Comparison of ENCODE assay signal across 23 cellular contexts in genomic region chr2:7539760-7540159, GRCh38.
DNase-seq lines count a peak whose midpoint lies in the region; ATAC-seq and TF ChIP-seq lines count a peak whose summit lies in the region.
"Had no signal": no experiment of that assay in that cellular context is flagged by ENCODE, and none has a peak within 500 bp of the region (broad histone marks: within the 10 kb centered on the region; RNA-seq: fewer than 3 reads in every experiment).

No MANE protein-coding gene starts in this region.

- TF ChIP-seq RAD21 in SK-N-SH (IDR thresholded peaks at IDR 0.05; ENCODE audit: low read length), result no peak

- TF ChIP-seq EP300 in SK-N-SH (IDR thresholded peaks at IDR 0.05; ENCODE audit: borderline replicate concordance in 1 of 2, low read depth in 1 of 2, low read length in 1 of 2), result no peak

- no peak for DNase-seq in SK-N-SH
- peak; percentile 16 for DNase-seq in H4 (ENCODE audit: low spot score)
- DNase-seq in brain pericyte (ENCODE audit: low read depth, low spot score), result peak; percentile 55
- DNase-seq in neuronal stem cell (ENCODE audit: low spot score), result no peak
- DNase-seq in NK-92 (lab: John Stamatoyannopoulos, UW; ENCODE audit: unreplicated experiment), result no peak
- DNase-seq in cardiac septum (ENCODE audit: low spot score), result no peak
- DNase-seq in stimulated activated CD4-positive, alpha-beta T cell treated with anti-CD3 and anti-CD28 coated beads, Interleukin-15, amount 100 ng/mL, for 24 hours, result no peak
- DNase-seq: 8988T; activated CD4-positive, alpha-beta T cell treated with anti-CD3 and anti-CD28 coated beads, Interleukin-2, amount 50 U/mL, for 48 hours; anterior cingulate cortex; DMS79; foreskin melanocyte; GOT3; IMR-90; MG63; NCI-H1694; NCI-H226; Peyer's patch; SW 1271; transverse colon had no signal

- H3K14ac ChIP-seq in neuronal stem cell (ENCODE audit: low read length), result no peak overlapping the region

- H3F3A ChIP-seq in SK-N-SH (replicated peaks; ENCODE audit: insufficient read depth), result no peaks in the 10 kb centered on the region

- H2AK5ac ChIP-seq in neuronal stem cell (ENCODE audit: low read depth, low read length), result no peak overlapping the region

- no peaks in the 10 kb centered on the region for H4K20me1 ChIP-seq in SK-N-SH (ENCODE audit: insufficient read depth)

- CTCF ChIA-PET in SK-N-SH (lab: Yijun Ruan, JAX), result interaction anchor here (0.7 kb wide), 1 partner anchor 106 kb away, joined by 4 read pairs; no protein-coding TSS in a partner anchor

- H3K9ac ChIP-seq in SK-N-SH (no peak overlapping the region), neuronal stem cell (ENCODE audit: low read depth, low read length, poor library complexity) (no peak overlapping the region)

- no peak overlapping the region for H2BK5ac ChIP-seq in neuronal stem cell (ENCODE audit: low read length)

- H3K4me1 ChIP-seq in SK-N-SH (ENCODE audit: control insufficient read depth in 1 of 2, insufficient read depth in 2 of 2, low read depth in 1 of 2, low read length in 1 of 2) (peaks cover 0 to 7% of the 10 kb centered on the region in 2 experiments; a peak in 1 of 4 replicates), neuronal stem cell (ENCODE audit: control insufficient read depth in 2 of 2, insufficient read depth in 1 of 2, low read depth in 1 of 2, low read length in 2 of 2) (peaks cover 0 to 3% of the 10 kb centered on the region in 2 donors)
- H3K4me1 ChIP-seq: Peyer's patch, transverse colon had no signal

- no peak for TF ChIP-seq CTCF in SK-N-SH (IDR thresholded peaks at IDR 0.05)

- POLR2A ChIA-PET in SK-N-SH (lab: Yijun Ruan, JAX), result no interaction called here

- H3K27ac ChIP-seq in SK-N-SH (ENCODE audit: low read depth in 2 of 2, low read length in 1 of 2) (no peak overlapping the region), neuronal stem cell (replicated peaks; ENCODE audit: low read length) (no peak overlapping the region)
- H3K27ac ChIP-seq: coronary artery, neutrophil, Peyer's patch, transverse colon had no signal

- no peak overlapping the region for H2BK12ac ChIP-seq in neuronal stem cell (ENCODE audit: low read length)

- H4K8ac ChIP-seq in neuronal stem cell (ENCODE audit: low read depth, low read length), result no peak overlapping the region

- no peak overlapping the region for H3K23ac ChIP-seq in neuronal stem cell (ENCODE audit: low read depth, low read length, poor library complexity)

- peak; percentile 74 for ATAC-seq in SK-N-SH treated with all-trans-retinoic acid at 6 μM for 48 hours

- no peak overlapping the region for H4K91ac ChIP-seq in neuronal stem cell (ENCODE audit: low read depth, low read length, poor library complexity)

- WGBS in SK-N-SH (ENCODE audit: low lambda C conversion rate), result 43% methylated on average over 3 of the region's 5 CpGs
- no CpG with 5 or more reads among the region's 5 CpGs for WGBS in neuronal stem cell (ENCODE audit: extremely low coverage in 2 of 2, insufficient read length in 2 of 2, insufficient replicate concordance in 1 of 2), 2 donors

- H2BK120ac ChIP-seq in neuronal stem cell (ENCODE audit: low read depth, low read length), result no peak overlapping the region

- H3K9me2 ChIP-seq in SK-N-SH, result no peaks in the 10 kb centered on the region

- H2AFZ ChIP-seq in SK-N-SH (ENCODE audit: low read depth), result no peak overlapping the region
- H2AFZ ChIP-seq in neuronal stem cell (ENCODE audit: low read length), result peak overlapping the region; percentile 29

- intact Hi-C loops in cardiac septum (cut with DNase I), result no loop called here

- H3K79me2 ChIP-seq in SK-N-SH (ENCODE audit: insufficient read depth), result no peaks in the 10 kb centered on the region

- H3K4me3 ChIP-seq in SK-N-SH (ENCODE audit: low read depth in 2 of 2, low read length in 1 of 2), result no peak overlapping the region
- no peak overlapping the region for H3K4me3 ChIP-seq in neuronal stem cell (ENCODE audit: low read length in 2 of 2)
- H3K4me3 ChIP-seq: coronary artery, MG63, Peyer's patch, transverse colon had no signal

- no peak overlapping the region for H2BK15ac ChIP-seq in neuronal stem cell (ENCODE audit: low read length)

- no peak overlapping the region for H3K4ac ChIP-seq in neuronal stem cell (ENCODE audit: low read length)

- H3K18ac ChIP-seq in neuronal stem cell (ENCODE audit: low read length), result peak overlapping the region; percentile 36

- no peaks in the 10 kb centered on the region for H3K9me3 ChIP-seq in SK-N-SH
- H3K9me3 ChIP-seq in neuronal stem cell (replicated peaks in 1 of 2; ENCODE audit: control insufficient read depth in 2 of 2, insufficient read depth in 1 of 2, low read depth in 1 of 2, low read length in 2 of 2), result peaks cover 0 to 2% of the 10 kb centered on the region in 2 donors
- H3K9me3 ChIP-seq: MG63, neutrophil, Peyer's patch, transverse colon had no signal

- no peaks in the 10 kb centered on the region for H3K27me3 ChIP-seq in SK-N-SH (ENCODE audit: insufficient read depth)
- no peaks in the 10 kb centered on the region for H3K27me3 ChIP-seq in neuronal stem cell (ENCODE audit: control insufficient read depth in 3 of 3, insufficient read depth in 3 of 3, low read depth in 1 of 3, low read length in 3 of 3)
- H3K27me3 ChIP-seq: MG63, neutrophil, Peyer's patch, transverse colon had no signal

- H3K79me1 ChIP-seq in neuronal stem cell (ENCODE audit: low read depth, low read length), result no peaks in the 10 kb centered on the region

- H3K36me3 ChIP-seq in SK-N-SH (replicated peaks in 1 of 2; ENCODE audit: control insufficient read depth in 1 of 2, insufficient read depth in 2 of 2, low read length in 1 of 2) (no peaks in the 10 kb centered on the region), neuronal stem cell (replicated peaks in 1 of 2; ENCODE audit: control insufficient read depth in 2 of 2, insufficient read depth in 2 of 2, low read length in 2 of 2) (no peaks in the 10 kb centered on the region)
- H3K36me3 ChIP-seq: MG63, neutrophil, Peyer's patch, transverse colon had no signal

- H3K4me2 ChIP-seq in SK-N-SH, result no peak overlapping the region
- H3K4me2 ChIP-seq in neuronal stem cell (ENCODE audit: insufficient read depth, low read length, poor library complexity, severe bottlenecking), result no peak overlapping the region

TF ChIP-seq in SK-N-SH treated with all-trans-retinoic acid at 6 μM for 48 hours, 23 proteins besides CTCF, POLR2A, EP300 and RAD21 (continues in another document):
- TF ChIP-seq RARB (CRISPR knock-in tag; IDR thresholded peaks at IDR 0.05), result no peak
- TF ChIP-seq ZNF70 (CRISPR knock-in tag; IDR thresholded peaks at IDR 0.05), result no peak
- TF ChIP-seq BACH2 (CRISPR knock-in tag; IDR thresholded peaks at IDR 0.05; ENCODE audit: borderline replicate concordance), result no peak
- TF ChIP-seq ESRRG (CRISPR knock-in tag; IDR thresholded peaks at IDR 0.05), result no peak
- TF ChIP-seq TSHZ2 (CRISPR knock-in tag; IDR thresholded peaks at IDR 0.05), result no peak

TF ChIP-seq in SK-N-SH, 30 proteins besides CTCF, POLR2A, EP300 and RAD21:
- no peak for TF ChIP-seq IRF3 (IDR thresholded peaks at IDR 0.05; ENCODE audit: low read depth, low read length)
- TF ChIP-seq MAX (IDR thresholded peaks at IDR 0.05; ENCODE audit: low read depth), result no peak
- TF ChIP-seq RFX5 (IDR thresholded peaks at IDR 0.05; ENCODE audit: low read length), result no peak
- no peak for TF ChIP-seq FOXM1 (IDR thresholded peaks at IDR 0.05; ENCODE audit: low read depth)
- TF ChIP-seq SMC3 (IDR thresholded peaks at IDR 0.05; ENCODE audit: low read depth, low read length), result no peak
- TF ChIP-seq TCF12 (IDR thresholded peaks at IDR 0.05), result no peak
- TF ChIP-seq MEF2A (IDR thresholded peaks at IDR 0.05; ENCODE audit: borderline replicate concordance, low read depth), result no peak
- no peak for TF ChIP-seq TEAD4 (IDR thresholded peaks at IDR 0.05; ENCODE audit: borderline replicate concordance, insufficient read depth)
- no peak for TF ChIP-seq ELF1 (IDR thresholded peaks at IDR 0.05)
- TF ChIP-seq CHD2 (IDR thresholded peaks at IDR 0.05; ENCODE audit: low read length, partially characterized antibody), result no peak
- TF ChIP-seq YY1 (IDR thresholded peaks at IDR 0.05; ENCODE audit: low read depth), result no peak

Comparison
In these comparisons a context has a peak if more than half of its experiments do, and no peak if none do; other contexts are left out.
1. DNase-seq: peak in H4 (single experiment) and brain pericyte (single experiment); none in SK-N-SH (single experiment), neuronal stem cell (single experiment), NK-92 (single experiment), cardiac septum (single experiment) and stimulated activated CD4-positive, alpha-beta T cell treated with anti-CD3 and anti-CD28 coated beads, Interleukin-15, amount 100 ng/mL, for 24 hours (single experiment).